In the genomic region with DNA sequence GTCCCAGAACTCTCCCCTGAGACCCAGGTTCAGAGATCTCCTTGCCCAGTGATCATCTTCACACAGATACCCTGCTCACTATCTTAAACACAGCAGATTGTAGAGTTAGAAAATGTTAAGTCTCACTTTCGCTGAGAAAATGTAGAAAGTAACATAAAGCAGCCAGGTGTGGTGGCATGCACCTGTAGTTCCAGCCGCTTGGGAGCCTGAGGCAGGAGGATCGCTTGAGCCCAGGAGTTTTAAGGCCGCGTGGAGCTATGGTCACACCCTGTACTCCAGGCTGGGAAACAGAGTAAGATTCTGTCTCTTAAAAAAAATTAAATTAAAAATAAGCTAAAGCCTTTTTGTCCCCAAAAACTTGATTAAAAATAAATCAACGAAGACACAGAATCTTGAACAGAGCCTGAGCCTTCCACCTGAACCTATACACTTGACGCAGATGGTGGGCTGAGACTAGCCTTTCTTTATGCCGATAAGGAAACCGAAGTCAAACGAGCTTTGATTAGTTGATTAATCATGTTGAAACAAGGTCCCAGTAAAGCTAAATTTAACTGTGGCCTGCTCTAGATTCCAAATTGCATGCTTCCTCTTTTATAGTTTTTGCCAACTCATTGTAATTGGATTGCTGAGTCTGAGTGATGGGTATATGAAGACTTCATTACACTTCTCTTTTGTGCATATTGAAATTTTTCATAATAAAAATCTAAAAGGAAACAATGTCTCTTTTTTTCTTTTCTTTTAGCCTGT, we compare ENCODE assay signal across 11 cellular contexts. TPM values are rescaled to one million over a fixed set of nuclear protein-coding genes. Genes with fewer than 3 reads are reported as not detected.
A peak's percentile ranks its signal among the peaks of the same experiment; 100 is the strongest.
DNase-seq lines count a peak whose midpoint lies in the region; ATAC-seq and TF ChIP-seq lines count a peak whose summit lies in the region.
"Had no signal": no experiment of that assay in that cellular context is flagged by ENCODE, and none has a peak within 500 bp of the region (broad histone marks: within the 10 kb centered on the region; RNA-seq: fewer than 3 reads in every experiment).

No MANE protein-coding gene starts in this region.

- H3K9me3 ChIP-seq in naive thymus-derived CD4-positive, alpha-beta T cell (ENCODE audit: control insufficient read depth in 2 of 3, low read length in 3 of 3) = no peaks in the 10 kb centered on the region
- H3K9me3 ChIP-seq in aorta (ENCODE audit: control insufficient read depth, low read length) (no peaks in the 10 kb centered on the region), neural progenitor cell (ENCODE audit: low read depth) (no peaks in the 10 kb centered on the region)

- DNase-seq in T-helper 1 cell (no peak), NB4 (ENCODE audit: low read depth) (peak; percentile 87), COLO829 (ENCODE audit: low spot score) (no peak), aorta (no peak), neural progenitor cell (ENCODE audit: low spot score) (no peak)
- no peak for DNase-seq in naive thymus-derived CD4-positive, alpha-beta T cell
- DNase-seq: lower lobe of right lung, NCI-H2081 had no signal

- intact Hi-C loops in naive thymus-derived CD4-positive, alpha-beta T cell (cut with micrococcal nuclease) = loop anchor here (1.0 to 2.0 kb wide), 5 partner anchors 8 to 123 kb away; partner anchors contain the start of gene BLM (in 2 of the 2)
- intact Hi-C loops in aorta (cut with DNase I) = no loop called here

- H3K4me1 ChIP-seq in naive thymus-derived CD4-positive, alpha-beta T cell (ENCODE audit: control insufficient read depth in 2 of 2, insufficient read depth in 2 of 2, low read length in 2 of 2) = peaks cover 10 to 20% of the 10 kb centered on the region in 2 donors
- H3K4me1 ChIP-seq in aorta (ENCODE audit: control insufficient read depth in 1 of 2, insufficient read depth in 2 of 2, low read length in 2 of 2) = peaks cover 0 to under 1% of the 10 kb centered on the region in 2 donors
- no peaks in the 10 kb centered on the region for H3K4me1 ChIP-seq in neural progenitor cell

- no peaks in the 10 kb centered on the region for H3K27me3 Mint-ChIP-seq in T-helper 1 cell treated with Interleukin-12 subunit alpha and Interleukin-12 subunit beta and Interleukin-4 antibody, amounts not matched to agents 30 μg/mL and 1 μg/mL, for 36 hours (ENCODE audit: low read depth)
- H3K27me3 Mint-ChIP-seq in naive thymus-derived CD4-positive, alpha-beta T cell = no peaks in the 10 kb centered on the region
- no peaks in the 10 kb centered on the region for H3K27me3 Mint-ChIP-seq in neural progenitor cell (ENCODE audit: insufficient read depth, low read depth)

- H3K9ac ChIP-seq in neural progenitor cell = no peak overlapping the region

- no peaks in the 10 kb centered on the region for H3K79me2 ChIP-seq in neural progenitor cell (ENCODE audit: low read depth)

- TF ChIP-seq POLR2A in NB4 (IDR thresholded peaks at IDR 0.05; ENCODE audit: extremely low read depth, insufficient read length) = no peak

- peak overlapping the region; percentile 24 for H3K27ac ChIP-seq in naive thymus-derived CD4-positive, alpha-beta T cell (ENCODE audit: low read depth, low read length)
- H3K27ac ChIP-seq in aorta (ENCODE audit: low read depth in 1 of 2, low read length in 2 of 2) (no peak overlapping the region), neural progenitor cell (no peak overlapping the region)
- H3K27ac ChIP-seq: 22Rv1, lower lobe of right lung had no signal

- peak overlapping the region; percentile 2 for H3K4me3 Mint-ChIP-seq in T-helper 1 cell treated with Interleukin-12 subunit alpha and Interleukin-12 subunit beta and Interleukin-4 antibody, amounts not matched to agents 30 μg/mL and 1 μg/mL, for 36 hours
- H3K4me3 Mint-ChIP-seq in naive thymus-derived CD4-positive, alpha-beta T cell = peak overlapping the region in 9 of 10 donors; percentile 13 to 77 (median 47)
- no peak overlapping the region for H3K4me3 Mint-ChIP-seq in neural progenitor cell

- peaks cover 7% of the 10 kb centered on the region for H3K36me3 Mint-ChIP-seq in T-helper 1 cell treated with Interleukin-12 subunit alpha and Interleukin-12 subunit beta and Interleukin-4 antibody, amounts not matched to agents 30 μg/mL and 1 μg/mL, for 36 hours (ENCODE audit: low read depth)
- peaks cover 0 to 10% (median 0%) of the 10 kb centered on the region in 5 donors for H3K36me3 Mint-ChIP-seq in naive thymus-derived CD4-positive, alpha-beta T cell
- H3K36me3 Mint-ChIP-seq in neural progenitor cell = no peaks in the 10 kb centered on the region

- H3K4me2 ChIP-seq in neural progenitor cell = no peak overlapping the region

- peak overlapping the region; percentile 89 for H3K27ac Mint-ChIP-seq in T-helper 1 cell treated with Interleukin-12 subunit alpha and Interleukin-12 subunit beta and Interleukin-4 antibody, amounts not matched to agents 30 μg/mL and 1 μg/mL, for 36 hours
- H3K27ac Mint-ChIP-seq in naive thymus-derived CD4-positive, alpha-beta T cell = peak overlapping the region; percentile 52 to 97 (median 80)
- H3K27ac Mint-ChIP-seq in neural progenitor cell = no peak overlapping the region

- no peaks in the 10 kb centered on the region for H3K27me3 ChIP-seq in naive thymus-derived CD4-positive, alpha-beta T cell (ENCODE audit: control insufficient read depth in 2 of 2, insufficient read depth in 2 of 2, low read length in 2 of 2)
- no peaks in the 10 kb centered on the region for H3K27me3 ChIP-seq in aorta (ENCODE audit: control insufficient read depth in 1 of 2, insufficient read depth in 2 of 2, low read length in 1 of 2)
- H3K27me3 ChIP-seq in neural progenitor cell = no peaks in the 10 kb centered on the region

- H3F3A ChIP-seq in neural progenitor cell (ENCODE audit: low read depth) = no peaks in the 10 kb centered on the region

- H2AFZ ChIP-seq in neural progenitor cell (replicated peaks) = no peak overlapping the region

- ATAC-seq in HG02798 (IDR thresholded peaks at IDR 0.05; ENCODE audit: poor library complexity, unreplicated experiment) (peak; percentile 28), aorta (ENCODE audit: low FRiP score) (no peak)
- ATAC-seq in naive thymus-derived CD4-positive, alpha-beta T cell = peak; percentile 54
- ATAC-seq: lower lobe of right lung had no signal

- H3K4me1 Mint-ChIP-seq in T-helper 1 cell treated with Interleukin-12 subunit alpha and Interleukin-12 subunit beta and Interleukin-4 antibody, amounts not matched to agents 30 μg/mL and 1 μg/mL, for 36 hours (ENCODE audit: low read depth) = peaks cover 37% of the 10 kb centered on the region
- H3K4me1 Mint-ChIP-seq in naive thymus-derived CD4-positive, alpha-beta T cell = peaks cover 25 to 52% (median 36%) of the 10 kb centered on the region in 7 donors
- peaks cover 6% of the 10 kb centered on the region for H3K4me1 Mint-ChIP-seq in neural progenitor cell

- CTCF ChIA-PET in naive thymus-derived CD4-positive, alpha-beta T cell (lab: Charles Lee) = interaction anchor here (1.3 kb wide), 1 partner anchor 38 kb away, joined by 3 read pairs; no protein-coding TSS in a partner anchor

- POLR2A ChIA-PET in naive thymus-derived CD4-positive, alpha-beta T cell (lab: Charles Lee) = interaction anchor here (0.6 to 1.9 kb wide), 7 partner anchors 8 to 480 kb away, joined by 3 to 7 read pairs (median 3); partner anchors contain the start of gene BLM

- peak overlapping the region; percentile 6 for H3K4me3 ChIP-seq in NB4 (ENCODE audit: low read depth, low read length)
- no peak overlapping the region for H3K4me3 ChIP-seq in naive thymus-derived CD4-positive, alpha-beta T cell (ENCODE audit: low read length)
- no peak overlapping the region for H3K4me3 ChIP-seq in aorta (ENCODE audit: low read length in 2 of 2)
- no peak overlapping the region for H3K4me3 ChIP-seq in neural progenitor cell
- H3K4me3 ChIP-seq: lower lobe of right lung had no signal

- H3K36me3 ChIP-seq in naive thymus-derived CD4-positive, alpha-beta T cell (ENCODE audit: control insufficient read depth in 2 of 3, insufficient read depth in 3 of 3, low read length in 3 of 3) = no peaks in the 10 kb centered on the region
- no peaks in the 10 kb centered on the region for H3K36me3 ChIP-seq in aorta (ENCODE audit: control insufficient read depth in 1 of 2, insufficient read depth in 2 of 2, low read length in 1 of 2)
- no peaks in the 10 kb centered on the region for H3K36me3 ChIP-seq in neural progenitor cell
- H3K36me3 ChIP-seq: lower lobe of right lung had no signal

- TF ChIP-seq CTCF in NB4 (IDR thresholded peaks at IDR 0.05; ENCODE audit: low read depth, low read length) = no peak
- no peak for TF ChIP-seq CTCF in neural progenitor cell (IDR thresholded peaks at IDR 0.05)

- no peaks in the 10 kb centered on the region for H4K20me1 ChIP-seq in neural progenitor cell (ENCODE audit: low read depth)

- H3K9me3 Mint-ChIP-seq in T-helper 1 cell treated with Interleukin-12 subunit alpha and Interleukin-12 subunit beta and Interleukin-4 antibody, amounts not matched to agents 30 μg/mL and 1 μg/mL, for 36 hours = peaks cover 3% of the 10 kb centered on the region
- peaks cover 0 to 1% (median 0%) of the 10 kb centered on the region in 11 donors for H3K9me3 Mint-ChIP-seq in naive thymus-derived CD4-positive, alpha-beta T cell
- H3K9me3 Mint-ChIP-seq in neural progenitor cell = peaks cover 3% of the 10 kb centered on the region

- WGBS in aorta, 2 donors = 82 to 88% methylated on average over 10 of the region's 10 CpGs

RNA-seq across cellular contexts. Expression of gene BLM, which starts 31.3 kb away (rescaled TPM):
- total RNA-seq in naive thymus-derived CD4-positive, alpha-beta T cell = 10 to 100 TPM in 1 of 5 experiments, 1 to 10 TPM in 4; 3.5 to 53.1 (median 6.6) TPM
- polyA plus RNA-seq in naive thymus-derived CD4-positive, alpha-beta T cell = 1 to 10 TPM; 2.8 to 4.4 TPM
- 1 to 10 TPM in 1 of 2 donors, under 1 TPM in 1; 0.94 to 3.2 TPM for total RNA-seq in aorta
- polyA plus RNA-seq in aorta = 1 to 10 TPM in 1 of 2 donors, not detected in 1; 1.5 TPM
- total RNA-seq in neural progenitor cell (ENCODE audit: low replicate concordance) = 35.2 and 58.0 TPM in 2 replicates

Comparison
In these comparisons a context has a peak if more than half of its experiments do, and no peak if none do; other contexts are left out.
1. intact Hi-C loops: an anchor here in naive thymus-derived CD4-positive, alpha-beta T cell (1.0 to 2.0 kb wide); none called in aorta.